In the genomic region with DNA sequence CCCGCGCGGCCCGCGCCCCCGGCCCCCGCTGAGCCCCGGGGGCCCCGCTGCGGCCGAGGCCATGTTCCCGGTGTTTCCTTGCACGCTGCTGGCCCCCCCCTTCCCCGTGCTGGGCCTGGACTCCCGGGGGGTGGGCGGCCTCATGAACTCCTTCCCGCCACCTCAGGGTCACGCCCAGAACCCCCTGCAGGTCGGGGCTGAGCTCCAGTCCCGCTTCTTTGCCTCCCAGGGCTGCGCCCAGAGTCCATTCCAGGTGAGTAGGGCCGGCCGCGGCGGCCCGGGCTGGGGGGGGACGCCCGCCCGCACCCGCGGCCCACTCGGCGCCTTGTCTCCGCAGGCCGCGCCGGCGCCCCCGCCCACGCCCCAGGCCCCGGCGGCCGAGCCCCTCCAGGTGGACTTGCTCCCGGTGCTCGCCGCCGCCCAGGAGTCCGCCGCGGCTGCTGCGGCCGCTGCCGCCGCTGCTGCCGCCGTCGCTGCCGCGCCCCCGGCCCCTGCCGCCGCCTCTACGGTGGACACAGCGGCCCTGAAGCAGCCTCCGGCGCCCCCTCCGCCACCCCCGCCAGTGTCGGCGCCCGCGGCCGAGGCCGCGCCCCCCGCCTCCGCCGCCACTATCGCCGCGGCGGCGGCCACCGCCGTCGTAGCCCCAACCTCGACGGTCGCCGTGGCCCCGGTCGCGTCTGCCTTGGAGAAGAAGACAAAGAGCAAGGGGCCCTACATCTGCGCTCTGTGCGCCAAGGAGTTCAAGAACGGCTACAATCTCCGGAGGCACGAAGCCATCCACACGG, we compare ENCODE assay signal across 8 cellular contexts. TPM values are rescaled to one million over a fixed set of nuclear protein-coding genes. Genes with fewer than 3 reads are reported as not detected.
A peak's percentile ranks its signal among the peaks of the same experiment; 100 is the strongest.
DNase-seq lines count a peak whose midpoint lies in the region; ATAC-seq and TF ChIP-seq lines count a peak whose summit lies in the region.

No MANE protein-coding gene starts in this region.

- no peak for TF ChIP-seq CTCF in vagina (IDR thresholded peaks at IDR 0.05)

- H3K4me3 Mint-ChIP-seq in naive thymus-derived CD4-positive, alpha-beta T cell = peak overlapping the region; percentile 85 to 99 (median 95)

- peaks cover 36 to 57% (median 49%) of the 10 kb centered on the region in 7 donors for H3K4me1 Mint-ChIP-seq in naive thymus-derived CD4-positive, alpha-beta T cell

- CTCF ChIA-PET in naive thymus-derived CD4-positive, alpha-beta T cell (lab: Charles Lee) = interaction anchor here (0.8 to 3.2 kb wide), 15 partner anchors 9 to 198 kb away, joined by 3 to 53 read pairs (median 4); a partner anchor contains a TSS

- H3K36me3 ChIP-seq in endocrine pancreas (ENCODE audit: control insufficient read depth, insufficient read depth, low read length) (no peaks in the 10 kb centered on the region), vagina (peaks cover 0 to 20% of the 10 kb centered on the region in 2 donors)
- H3K36me3 ChIP-seq in naive thymus-derived CD4-positive, alpha-beta T cell (ENCODE audit: control insufficient read depth in 2 of 3, insufficient read depth in 3 of 3, low read length in 3 of 3) = peaks cover 0 to 25% (median 8%) of the 10 kb centered on the region in 3 experiments

- no peaks in the 10 kb centered on the region for H3K4me1 ChIP-seq in endocrine pancreas (ENCODE audit: control insufficient read depth, insufficient read depth, low read length)
- H3K4me1 ChIP-seq in naive thymus-derived CD4-positive, alpha-beta T cell (ENCODE audit: control insufficient read depth in 2 of 2, insufficient read depth in 2 of 2, low read length in 2 of 2) = peaks cover 40 to 45% of the 10 kb centered on the region in 2 donors
- H3K4me1 ChIP-seq in vagina = peaks cover 56% of the 10 kb centered on the region

- no peak for ATAC-seq in naive thymus-derived CD4-positive, alpha-beta T cell
- no peak for ATAC-seq in GM18867 (IDR thresholded peaks at IDR 0.05; ENCODE audit: unreplicated experiment)

- H3K27ac ChIP-seq in naive thymus-derived CD4-positive, alpha-beta T cell (ENCODE audit: low read depth, low read length) = peak overlapping the region; percentile 79
- H3K27ac ChIP-seq in vagina = peak overlapping the region; percentile 96

- peak overlapping the region; percentile 57 for H3K9ac ChIP-seq in endocrine pancreas (ENCODE audit: control insufficient read depth, insufficient read depth, low read length)

- POLR2A ChIA-PET in naive thymus-derived CD4-positive, alpha-beta T cell (lab: Charles Lee) = interaction anchor here (0.5 to 6.5 kb wide), 30 partner anchors 10 to 259 kb away, joined by 3 to 109 read pairs (median 7); a partner anchor contains a TSS

- H3K9me3 ChIP-seq in endocrine pancreas (ENCODE audit: control insufficient read depth, low read length) (no peaks in the 10 kb centered on the region), vagina (no peaks in the 10 kb centered on the region)
- no peaks in the 10 kb centered on the region for H3K9me3 ChIP-seq in naive thymus-derived CD4-positive, alpha-beta T cell (ENCODE audit: control insufficient read depth in 2 of 3, low read length in 3 of 3)

- peaks cover 0 to 11% (median 0%) of the 10 kb centered on the region in 5 donors for H3K27me3 Mint-ChIP-seq in naive thymus-derived CD4-positive, alpha-beta T cell

- peak overlapping the region; percentile 92 to 99 (median 97) for H3K27ac Mint-ChIP-seq in naive thymus-derived CD4-positive, alpha-beta T cell

- TF ChIP-seq POLR2A in vagina (IDR thresholded peaks at IDR 0.05) = no peak

- intact Hi-C loops in naive thymus-derived CD4-positive, alpha-beta T cell (cut with micrococcal nuclease) = loop anchor here (1.0 to 10.0 kb wide), 8 partner anchors 60 to 1115 kb away; a partner anchor contains a TSS
- intact Hi-C loops in vagina (cut with DNase I) = loop anchor here (5.0 kb wide), 1 partner anchor 570 kb away; no protein-coding TSS in a partner anchor

- H3K27me3 ChIP-seq in endocrine pancreas (ENCODE audit: control insufficient read depth, insufficient read depth, low read length) (no peaks in the 10 kb centered on the region), vagina (no peaks in the 10 kb centered on the region)
- H3K27me3 ChIP-seq in naive thymus-derived CD4-positive, alpha-beta T cell (ENCODE audit: control insufficient read depth in 2 of 2, insufficient read depth in 2 of 2, low read length in 2 of 2) = no peaks in the 10 kb centered on the region

- H3K36me3 Mint-ChIP-seq in naive thymus-derived CD4-positive, alpha-beta T cell = peaks cover 0 to 41% (median 3%) of the 10 kb centered on the region in 5 donors

- H3K9me3 Mint-ChIP-seq in naive thymus-derived CD4-positive, alpha-beta T cell = peaks cover 0 to 1% (median 0%) of the 10 kb centered on the region in 11 donors

- DNase-seq in activated CD4-positive, alpha-beta T cell treated with anti-CD3 and anti-CD28 coated beads for 4 hours = peak; percentile 55 to 58
- DNase-seq in activated CD4-positive, alpha-beta T cell treated with anti-CD3 and anti-CD28 coated beads, Interleukin-2, amount 50 U/mL, for 1 hour = no peak
- peak; percentile 32 for DNase-seq in NCI-H2107 treated with DMSO at 0.1 percent for 48 hours (lab: John Stamatoyannopoulos, UW; ENCODE audit: unreplicated experiment)
- peak; percentile 38 to 49 for DNase-seq in activated CD4-positive, alpha-beta T cell treated with anti-CD3 and anti-CD28 coated beads, Interleukin-2, amount 50 U/mL, for 4 hours
- DNase-seq in naive thymus-derived CD4-positive, alpha-beta T cell = peak in 6 of 9 donors; percentile 41 to 73 (median 51)
- no peak for DNase-seq in vagina (ENCODE audit: extremely low spot score in 2 of 2)

- H3K4me3 ChIP-seq in endocrine pancreas (ENCODE audit: control insufficient read depth, insufficient read depth, low read length) (no peak overlapping the region), vagina (peak overlapping the region; percentile 54 to 57)
- peak overlapping the region; percentile 54 for H3K4me3 ChIP-seq in naive thymus-derived CD4-positive, alpha-beta T cell (ENCODE audit: low read length)

RNA-seq across cellular contexts. Expression of a gene that starts 0.5 kb away (rescaled TPM):
- total RNA-seq in naive thymus-derived CD4-positive, alpha-beta T cell = 100 to 1,000 TPM; 192 to 424 (median 259) TPM
- polyA plus RNA-seq in naive thymus-derived CD4-positive, alpha-beta T cell = 10 to 100 TPM; 36.9 to 44.5 TPM
- total RNA-seq in vagina = 87.7 TPM

RNA-seq across cellular contexts. Expression of a gene that starts 5.2 kb away (rescaled TPM):
- total RNA-seq in naive thymus-derived CD4-positive, alpha-beta T cell = 1 to 10 TPM; 1.9 to 4.6 (median 2.8) TPM
- under 1 TPM in 1 of 2 donors, not detected in 1; 0.07 TPM for polyA plus RNA-seq in naive thymus-derived CD4-positive, alpha-beta T cell
- 20.4 TPM for total RNA-seq in vagina

RNA-seq across cellular contexts. Expression of a gene that starts 9.1 kb away (rescaled TPM):
- 10 to 100 TPM; 17.5 to 42.0 (median 25.7) TPM for total RNA-seq in naive thymus-derived CD4-positive, alpha-beta T cell
- 10 to 100 TPM; 54.0 to 62.6 TPM for polyA plus RNA-seq in naive thymus-derived CD4-positive, alpha-beta T cell
- 23.6 TPM for total RNA-seq in vagina

RNA-seq across cellular contexts. Expression of a gene that starts 13.4 kb away (rescaled TPM):
- 100 to 1,000 TPM; 130 to 221 (median 150) TPM for total RNA-seq in naive thymus-derived CD4-positive, alpha-beta T cell
- 100 to 1,000 TPM; 118 to 183 TPM for polyA plus RNA-seq in naive thymus-derived CD4-positive, alpha-beta T cell
- total RNA-seq in vagina = 111 TPM

RNA-seq across cellular contexts. Expression of a gene that starts 16.3 kb away (rescaled TPM):
- 100 to 1,000 TPM in 1 of 5 experiments, 10 to 100 TPM in 4; 62.5 to 141 (median 81.3) TPM for total RNA-seq in naive thymus-derived CD4-positive, alpha-beta T cell
- 10 to 100 TPM; 36.9 to 50.7 TPM for polyA plus RNA-seq in naive thymus-derived CD4-positive, alpha-beta T cell
- total RNA-seq in vagina = 18.9 TPM

Comparison
In these comparisons a context has a peak if more than half of its experiments do, and no peak if none do; other contexts are left out.
1. DNase-seq: peak in activated CD4-positive, alpha-beta T cell treated with anti-CD3 and anti-CD28 coated beads for 4 hours (2 of 2), NCI-H2107 treated with DMSO at 0.1 percent for 48 hours (single experiment), activated CD4-positive, alpha-beta T cell treated with anti-CD3 and anti-CD28 coated beads, Interleukin-2, amount 50 U/mL, for 4 hours (2 of 2) and naive thymus-derived CD4-positive, alpha-beta T cell (6 of 9); none in activated CD4-positive, alpha-beta T cell treated with anti-CD3 and anti-CD28 coated beads, Interleukin-2, amount 50 U/mL, for 1 hour (single experiment) and vagina (0 of 2).